21 cellular contexts compared by ENCODE assay signal in genomic region chr15:60643490-60644040, GRCh38.
"Had no signal": no experiment of that assay in that cellular context is flagged by ENCODE, and none has a peak within 500 bp of the region (broad histone marks: within the 10 kb centered on the region; RNA-seq: fewer than 3 reads in every experiment).

No MANE protein-coding gene starts in this region.

- H3K4me3 ChIP-seq: gastroesophageal sphincter, right atrium auricular region, skin epidermis, transverse colon, vagina had no signal

- ATAC-seq: activated CD8-positive, alpha-beta T cell treated with anti-CD3 and anti-CD28 coated beads for 36 hours; activated T-cell treated with anti-CD3 and anti-CD28 coated beads, Interleukin-2, amount 50 U/mL, for 4 hours; gastroesophageal sphincter; left lobe of liver; natural killer cell; stimulated activated naive CD8-positive, alpha-beta T cell treated with anti-CD3 and anti-CD28 coated beads, Interleukin-15, Interleukin-2, amounts not matched to agents 100 U/mL and 50 U/mL, for 24 hours had no signal

- H3K27me3 Mint-ChIP-seq: activated CD8-positive, alpha-beta T cell treated with anti-CD3 and anti-CD28 coated beads for 36 hours; activated naive CD8-positive, alpha-beta T cell; central memory CD8-positive, alpha-beta T cell had no signal

- DNase-seq: activated CD4-positive, alpha-beta T cell treated with anti-CD3 and anti-CD28 coated beads for 48 hours; activated CD8-positive, alpha-beta T cell treated with anti-CD3 and anti-CD28 coated beads for 36 hours; activated effector memory CD4-positive, alpha-beta T cell treated with anti-CD3 and anti-CD28 coated beads, Interleukin-2, amount 50 U/mL, for 16 hours; activated T-cell treated with anti-CD3 and anti-CD28 coated beads, Interleukin-2, amount 50 U/mL, for 4 hours; amniotic stem cell; islet precursor cell; mammary epithelial cell; natural killer cell; stimulated activated CD4-positive, alpha-beta T cell treated with anti-CD3 and anti-CD28 coated beads, Interleukin-4, amount 100 ng/mL, for 24 hours; stimulated activated CD8-positive, alpha-beta memory T cell treated with anti-CD3 and anti-CD28 coated beads, Interleukin-4, amount 100 ng/mL, for 48 hours; stimulated activated naive CD8-positive, alpha-beta T cell treated with anti-CD3 and anti-CD28 coated beads, Interleukin-15, Interleukin-2, amounts not matched to agents 100 U/mL and 50 U/mL, for 24 hours; transverse colon had no signal

- H3K27me3 ChIP-seq: gastroesophageal sphincter, right atrium auricular region, transverse colon, vagina had no signal

- H3K4me3 Mint-ChIP-seq: activated CD8-positive, alpha-beta T cell treated with anti-CD3 and anti-CD28 coated beads for 36 hours; activated naive CD8-positive, alpha-beta T cell; activated T-cell treated with anti-CD3 and anti-CD28 coated beads, Interleukin-2, amount 50 U/mL, for 4 hours; central memory CD8-positive, alpha-beta T cell; dendritic cell treated with granulocyte-macrophage colony-stimulating factor and Interleukin-4, amounts not matched to agents 40 ng/mL and 50 ng/mL, for 4 days; natural killer cell; T-helper 1 cell treated with Interleukin-12 subunit alpha and Interleukin-12 subunit beta and Interleukin-4 antibody, amounts not matched to agents 30 μg/mL and 1 μg/mL, for 36 hours had no signal

- H3K4me1 ChIP-seq: gastroesophageal sphincter, right atrium auricular region, transverse colon had no signal

- H3K27ac ChIP-seq: gastroesophageal sphincter, right atrium auricular region, skin epidermis, transverse colon, vagina had no signal

- H3K36me3 Mint-ChIP-seq: natural killer cell had no signal

- H3K9me3 ChIP-seq: gastroesophageal sphincter, right atrium auricular region, transverse colon, vagina had no signal

- H3K9me3 Mint-ChIP-seq: activated CD8-positive, alpha-beta T cell treated with anti-CD3 and anti-CD28 coated beads for 36 hours; activated T-cell treated with anti-CD3 and anti-CD28 coated beads, Interleukin-2, amount 50 U/mL, for 4 hours; central memory CD8-positive, alpha-beta T cell; dendritic cell treated with granulocyte-macrophage colony-stimulating factor and Interleukin-4, amounts not matched to agents 40 ng/mL and 50 ng/mL, for 4 days; natural killer cell; T-helper 1 cell treated with Interleukin-12 subunit alpha and Interleukin-12 subunit beta and Interleukin-4 antibody, amounts not matched to agents 30 μg/mL and 1 μg/mL, for 36 hours had no signal

- H3K36me3 ChIP-seq: gastroesophageal sphincter, right atrium auricular region, transverse colon, vagina had no signal

- H3K27ac Mint-ChIP-seq: activated CD8-positive, alpha-beta T cell treated with anti-CD3 and anti-CD28 coated beads for 36 hours; activated naive CD8-positive, alpha-beta T cell; dendritic cell treated with granulocyte-macrophage colony-stimulating factor and Interleukin-4, amounts not matched to agents 40 ng/mL and 50 ng/mL, for 4 days; natural killer cell; T-helper 1 cell treated with Interleukin-12 subunit alpha and Interleukin-12 subunit beta and Interleukin-4 antibody, amounts not matched to agents 30 μg/mL and 1 μg/mL, for 36 hours had no signal
